ENCODE assay signal across 19 cellular contexts in the genomic region with DNA sequence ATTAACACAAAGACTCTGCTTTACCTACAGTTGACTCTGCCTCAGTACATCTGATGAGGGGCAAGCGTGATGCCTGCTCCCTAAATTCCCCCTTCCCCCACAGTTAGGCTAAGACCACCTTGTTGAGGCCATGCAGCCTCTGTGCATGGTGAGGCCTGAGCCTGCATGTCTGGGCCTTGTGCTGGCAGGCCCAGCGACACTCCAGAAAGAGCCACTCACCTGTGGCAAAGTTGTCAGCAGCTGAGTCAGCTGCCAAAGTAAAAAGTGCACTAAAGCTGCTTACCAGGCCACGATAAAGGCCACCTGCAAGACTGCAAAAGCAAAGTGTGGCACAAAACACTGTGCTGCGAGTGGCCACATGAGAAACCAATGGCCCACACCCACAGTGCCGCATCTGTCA.
DNase-seq lines count a peak whose midpoint lies in the region; ATAC-seq and TF ChIP-seq lines count a peak whose summit lies in the region.
"Had no signal": no experiment of that assay in that cellular context is flagged by ENCODE, and none has a peak within 500 bp of the region (broad histone marks: within the 10 kb centered on the region; RNA-seq: fewer than 3 reads in every experiment).

No MANE protein-coding gene starts in this region.

- no peak overlapping the region for H3K4me3 ChIP-seq in right atrium auricular region
- H3K4me3 ChIP-seq: body of pancreas, tibial artery had no signal

- H3K36me3 ChIP-seq in right atrium auricular region = no peaks in the 10 kb centered on the region
- H3K36me3 ChIP-seq: tibial artery had no signal

- H3K27me3 ChIP-seq in right atrium auricular region = no peaks in the 10 kb centered on the region
- H3K27me3 ChIP-seq: body of pancreas, tibial artery had no signal

- peaks cover 0 to 1% of the 10 kb centered on the region in 2 donors for H3K4me1 ChIP-seq in right atrium auricular region
- H3K4me1 ChIP-seq: body of pancreas had no signal

- H3K27ac Mint-ChIP-seq in progenitor cell of endocrine pancreas = peak overlapping the region; percentile 29
- H3K27ac Mint-ChIP-seq: activated naive CD8-positive, alpha-beta T cell treated with anti-CD3 and anti-CD28 coated beads, Interleukin-2, amount 50 U/mL, for 24 hours; natural killer cell treated with Interleukin-12 subunit alpha and Interleukin-12 subunit beta and Interleukin-15 and Interleukin-18, amount 100 ng/mL, for 72 hours had no signal

- DNase-seq in right atrium auricular region (ENCODE audit: low spot score) (no peak), Right ventricle myocardium superior (no peak), progenitor cell of endocrine pancreas (ENCODE audit: low spot score, unreplicated experiment) (no peak), NCI-H345 (lab: John Stamatoyannopoulos, UW) (no peak), OCI-M1 (lab: John Stamatoyannopoulos, UW) (no peak)
- DNase-seq: activated CD4-positive, alpha-beta T cell treated with anti-CD3 and anti-CD28 coated beads, Interleukin-2, amount 50 U/mL, for 48 hours; activated naive CD8-positive, alpha-beta T cell treated with anti-CD3 and anti-CD28 coated beads, Interleukin-2, amount 50 U/mL, for 24 hours; body of pancreas; effector memory CD4-positive, alpha-beta T cell; H7; kidney glomerular epithelial cell; midbrain; NCI-H2081 treated with DMSO at 0.1 percent for 48 hours; NCI-H526 treated with DMSO at 0.1 percent for 48 hours; posterior cingulate gyrus; tibial artery had no signal

- ATAC-seq in Right ventricle myocardium superior (ENCODE audit: poor library complexity) (no peak), esophagus mucosa (peak; percentile 44), GM19452 (IDR thresholded peaks at IDR 0.05; ENCODE audit: unreplicated experiment) (no peak)
- ATAC-seq: activated naive CD8-positive, alpha-beta T cell treated with anti-CD3 and anti-CD28 coated beads, Interleukin-2, amount 50 U/mL, for 24 hours; body of pancreas had no signal

- no peak for TF ChIP-seq CTCF in right atrium auricular region (IDR thresholded peaks at IDR 0.05)
- no peak for TF ChIP-seq CTCF in progenitor cell of endocrine pancreas (IDR thresholded peaks at IDR 0.05; ENCODE audit: unreplicated experiment)

- peak overlapping the region; percentile 53 to 60 for H3K27ac ChIP-seq in right atrium auricular region
- H3K27ac ChIP-seq: tibial artery had no signal

- H3K9me3 ChIP-seq in right atrium auricular region = no peaks in the 10 kb centered on the region
- H3K9me3 ChIP-seq: body of pancreas, tibial artery had no signal

- no peak overlapping the region for H3K4me3 Mint-ChIP-seq in progenitor cell of endocrine pancreas (ENCODE audit: low read depth)
- H3K4me3 Mint-ChIP-seq: activated naive CD8-positive, alpha-beta T cell treated with anti-CD3 and anti-CD28 coated beads, Interleukin-2, amount 50 U/mL, for 24 hours; natural killer cell treated with Interleukin-12 subunit alpha and Interleukin-12 subunit beta and Interleukin-15 and Interleukin-18, amount 100 ng/mL, for 72 hours had no signal

- H3K4me1 Mint-ChIP-seq in progenitor cell of endocrine pancreas (ENCODE audit: low read depth) = peaks cover under 1% of the 10 kb centered on the region

- no peaks in the 10 kb centered on the region for H3K27me3 Mint-ChIP-seq in progenitor cell of endocrine pancreas
- H3K27me3 Mint-ChIP-seq: activated naive CD8-positive, alpha-beta T cell treated with anti-CD3 and anti-CD28 coated beads, Interleukin-2, amount 50 U/mL, for 24 hours had no signal

- H3K36me3 Mint-ChIP-seq in progenitor cell of endocrine pancreas (ENCODE audit: insufficient read depth) = peaks cover 7% of the 10 kb centered on the region
- H3K36me3 Mint-ChIP-seq: natural killer cell treated with Interleukin-12 subunit alpha and Interleukin-12 subunit beta and Interleukin-15 and Interleukin-18, amount 100 ng/mL, for 72 hours had no signal

- H3K9me3 Mint-ChIP-seq in progenitor cell of endocrine pancreas (ENCODE audit: low read depth) = no peaks in the 10 kb centered on the region
- H3K9me3 Mint-ChIP-seq: activated naive CD8-positive, alpha-beta T cell treated with anti-CD3 and anti-CD28 coated beads, Interleukin-2, amount 50 U/mL, for 24 hours; natural killer cell treated with Interleukin-12 subunit alpha and Interleukin-12 subunit beta and Interleukin-15 and Interleukin-18, amount 100 ng/mL, for 72 hours had no signal

- intact Hi-C loops in Right ventricle myocardium superior (cut with DNase I) = no loop called here
